9 cellular contexts compared by ENCODE assay signal in the genomic region with DNA sequence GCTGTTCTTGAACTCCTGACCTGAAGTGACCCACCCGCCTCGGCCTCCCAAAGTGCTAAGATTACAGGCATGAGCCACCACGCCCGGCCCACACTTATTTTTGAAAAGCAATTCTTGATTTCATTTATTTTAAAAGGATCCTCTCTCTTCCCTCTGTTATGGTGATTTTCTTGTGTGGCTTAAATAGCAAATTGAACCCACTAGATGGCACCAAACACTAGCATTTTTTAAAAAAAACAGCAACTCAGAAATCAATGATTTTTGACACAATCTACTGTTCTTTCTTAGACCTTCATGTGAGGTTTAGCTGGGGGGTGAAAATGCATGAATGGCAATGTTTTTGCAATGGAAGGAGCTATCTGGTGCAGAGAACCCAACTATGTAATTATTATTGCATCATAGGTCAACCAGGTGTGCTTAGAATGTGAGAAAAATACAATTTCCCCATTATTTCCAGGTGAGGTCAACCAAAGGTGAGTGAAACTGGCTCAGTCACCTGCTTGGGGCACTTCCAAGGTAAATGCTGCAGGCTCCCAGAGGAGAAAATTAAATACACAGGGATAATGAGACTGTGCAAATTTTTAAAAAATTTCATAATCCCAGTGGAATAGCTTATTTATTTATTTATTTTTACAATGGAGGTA.
DNase-seq lines count a peak whose midpoint lies in the region; ATAC-seq, FAIRE-seq and TF ChIP-seq lines count a peak whose summit lies in the region.
"Had no signal": no experiment of that assay in that cellular context is flagged by ENCODE, and none has a peak within 500 bp of the region (broad histone marks: within the 10 kb centered on the region; RNA-seq: fewer than 3 reads in every experiment).

No MANE protein-coding gene starts in this region.

- no peaks in the 10 kb centered on the region for H3K36me3 Mint-ChIP-seq in CD14-positive monocyte

- peak; percentile 42 for TF ChIP-seq CTCF in D721Med (IDR thresholded peaks at IDR 0.05; ENCODE audit: insufficient read depth, missing control alignments)
- TF ChIP-seq CTCF in CD14-positive monocyte (IDR thresholded peaks at IDR 0.05): no peak

- no peak overlapping the region for H3K4me3 Mint-ChIP-seq in CD14-positive monocyte
- H3K4me3 Mint-ChIP-seq: central memory CD8-positive, alpha-beta T cell had no signal

- peak; percentile 70 for FAIRE-seq in D721Med (lab: Jason Lieb, UNC)

- H3K4me1 Mint-ChIP-seq in CD14-positive monocyte: no peaks in the 10 kb centered on the region
- H3K4me1 Mint-ChIP-seq: central memory CD8-positive, alpha-beta T cell had no signal

- peaks cover 1 to 4% (median 2%) of the 10 kb centered on the region in 3 donors for H3K27me3 Mint-ChIP-seq in CD14-positive monocyte (ENCODE audit: low read depth in 3 of 3)

- intact Hi-C loops in CD14-positive monocyte (cut with micrococcal nuclease): no loop called here

- no peak overlapping the region for H3K27ac Mint-ChIP-seq in CD14-positive monocyte

- peak; percentile 56 for ATAC-seq in HG03159 (IDR thresholded peaks at IDR 0.05; ENCODE audit: unreplicated experiment)
- no peak for ATAC-seq in HG03095 (IDR thresholded peaks at IDR 0.05; ENCODE audit: unreplicated experiment)

- DNase-seq in D721Med (ENCODE audit: insufficient read length, low spot score) (no peak), SW480 (ENCODE audit: low spot score) (peak; percentile 26), left kidney (ENCODE audit: low read depth, low spot score) (peak; percentile 27), germinal center (ENCODE audit: low spot score) (no peak), cerebellum (ENCODE audit: low spot score) (no peak), CD14-positive monocyte (ENCODE audit: low spot score) (no peak)

- peaks cover 0 to 3% (median 0%) of the 10 kb centered on the region in 7 donors for H3K9me3 Mint-ChIP-seq in CD14-positive monocyte

Comparison
In these comparisons a context has a peak if more than half of its experiments do, and no peak if none do; other contexts are left out.
1. DNase-seq: peak in SW480 (single experiment) and left kidney (single experiment); none in D721Med (single experiment), germinal center (single experiment), cerebellum (single experiment) and CD14-positive monocyte (single experiment).